In genomic region chr5:65423623-65424022, GRCh38 we compare ENCODE assay signal across 3 cellular contexts.
TF ChIP-seq lines count a peak whose summit lies in the region.

No MANE protein-coding gene starts in this region.

TF ChIP-seq in HepG2, 621 proteins besides CTCF, POLR2A, EP300 and RAD21:
- TF ChIP-seq MAFK (conservative IDR thresholded peaks at IDR 0.05 in 1 of 2, IDR thresholded peaks at IDR 0.05 in 1 of 2; ENCODE audit: low read length in 2 of 2), result peak; percentile 14 to 58; a peak in 2 of 4 replicates
- TF ChIP-seq MAFF (IDR thresholded peaks at IDR 0.05; ENCODE audit: low read depth, low read length), result 0 out of 2 replicates have a peak, but pooled peaks have one; percentile 25
- TF ChIP-seq PHF5A (CRISPR knock-in tag; IDR thresholded peaks at IDR 0.05; ENCODE audit: low read depth, unreplicated experiment), result no peak
- TF ChIP-seq ZNF879 (CRISPR knock-in tag; IDR thresholded peaks at IDR 0.05), result no peak

TF ChIP-seq in IMR-90, 13 proteins besides CTCF, POLR2A, EP300 and RAD21:
- TF ChIP-seq, protein P1, sequence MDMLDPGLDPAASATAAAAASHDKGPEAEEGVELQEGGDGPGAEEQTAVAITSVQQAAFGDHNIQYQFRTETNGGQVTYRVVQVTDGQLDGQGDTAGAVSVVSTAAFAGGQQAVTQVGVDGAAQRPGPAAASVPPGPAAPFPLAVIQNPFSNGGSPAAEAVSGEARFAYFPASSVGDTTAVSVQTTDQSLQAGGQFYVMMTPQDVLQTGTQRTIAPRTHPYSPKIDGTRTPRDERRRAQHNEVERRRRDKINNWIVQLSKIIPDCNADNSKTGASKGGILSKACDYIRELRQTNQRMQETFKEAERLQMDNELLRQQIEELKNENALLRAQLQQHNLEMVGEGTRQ (IDR thresholded peaks at IDR 0.05; ENCODE audit: low read depth, low read length), result no peak
- TF ChIP-seq MAFK (IDR thresholded peaks at IDR 0.05; ENCODE audit: low read depth, low read length), result peak; percentile 58

TF ChIP-seq in K562, 482 proteins besides CTCF, POLR2A, EP300 and RAD21:
- peak; percentile 49 for TF ChIP-seq ZNF316 (IDR thresholded peaks at IDR 0.05)
- peak; percentile 23; the same call in 1 of the 2 replicates for TF ChIP-seq MAFK (IDR thresholded peaks at IDR 0.05; ENCODE audit: low read length)
- no peak for TF ChIP-seq USF1 (CRISPR knock-in tag; IDR thresholded peaks at IDR 0.05)
